Comparison of ENCODE assay signal across 19 cellular contexts in the genomic region with DNA sequence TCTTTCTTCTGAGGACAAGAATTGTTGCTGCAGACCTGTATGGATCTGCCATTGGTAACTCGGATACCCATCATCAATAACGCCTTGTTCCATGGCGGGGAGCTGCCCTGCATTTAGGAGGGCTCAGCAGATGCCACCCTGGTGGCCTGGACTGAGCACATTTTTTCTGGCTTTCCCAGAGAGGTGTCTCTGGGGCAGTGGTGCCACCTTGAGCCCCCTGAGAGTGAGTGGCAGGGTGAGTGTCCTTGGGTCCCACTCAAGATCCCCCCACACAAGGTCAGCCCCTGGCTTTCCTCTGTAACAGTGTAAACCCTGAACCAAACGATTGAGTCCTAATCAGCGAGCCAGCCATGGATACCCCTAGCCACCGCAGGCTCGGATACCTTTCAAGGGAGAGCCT.
A peak's percentile ranks its signal among the peaks of the same experiment; 100 is the strongest.
DNase-seq lines count a peak whose midpoint lies in the region; ATAC-seq and TF ChIP-seq lines count a peak whose summit lies in the region.
"Had no signal": no experiment of that assay in that cellular context is flagged by ENCODE, and none has a peak within 500 bp of the region (broad histone marks: within the 10 kb centered on the region; RNA-seq: fewer than 3 reads in every experiment).

No MANE protein-coding gene starts in this region.

- H3K4me3 ChIP-seq in dorsolateral prefrontal cortex: no peak overlapping the region
- H3K4me3 ChIP-seq: BLaER1, GM23248, HAP-1 had no signal

- peaks cover 67% of the 10 kb centered on the region in 2 experiments for H3K9me3 Mint-ChIP-seq in H9

- H2AFZ ChIP-seq in H9 (ENCODE audit: low read length): no peak overlapping the region
- H2AFZ ChIP-seq: GM23248 had no signal

- H3K56ac ChIP-seq in H9 (ENCODE audit: insufficient read length, low read depth, low read length): no peak overlapping the region

- no peak overlapping the region for H2BK15ac ChIP-seq in H9 (ENCODE audit: low read depth, low read length)

- no peak for TF ChIP-seq CTCF in H9 (conservative IDR thresholded peaks at IDR 0.05)
- no peak for TF ChIP-seq CTCF in dorsolateral prefrontal cortex (IDR thresholded peaks at IDR 0.05 in 54 of 56, conservative IDR thresholded peaks at IDR 0.05 in 2 of 56; ENCODE audit: low read depth in 1 of 56, partially characterized antibody in 56 of 56)

- no peak overlapping the region for H4K5ac ChIP-seq in H9 (ENCODE audit: insufficient read length, low read depth, low read length)

- H3K14ac ChIP-seq in H9 (ENCODE audit: insufficient read depth, low read length): no peak overlapping the region

- no peak overlapping the region for H3K4me2 ChIP-seq in H9 (ENCODE audit: insufficient read depth, insufficient read length, low read length)
- H3K4me2 ChIP-seq: BLaER1 had no signal

- H2AK5ac ChIP-seq in H9 (ENCODE audit: insufficient read length, low read length): no peak overlapping the region

- 0 out of 7 replicates have a peak overlapping the region, but pooled peaks of 1 of the 3 experiments have one; percentile 72 for H3K27ac Mint-ChIP-seq in H9
- H3K27ac Mint-ChIP-seq: B cell; CD4-positive, CD25-positive, alpha-beta regulatory T cell; CD8-positive, alpha-beta T cell had no signal

- H3K27ac ChIP-seq in H9 (ENCODE audit: insufficient read length, low read depth, low read length): no peak overlapping the region
- no peak overlapping the region for H3K27ac ChIP-seq in dorsolateral prefrontal cortex
- H3K27ac ChIP-seq: 22Rv1, BLaER1, C4-2B, GM23248 had no signal

- no peak overlapping the region for H3K23ac ChIP-seq in H9 (ENCODE audit: insufficient read length, low read depth, low read length)

- no peak overlapping the region for H2BK12ac ChIP-seq in H9 (ENCODE audit: insufficient read length, low read depth, low read length)

- H3K4me1 Mint-ChIP-seq in H9: peaks cover 21 to 37% of the 10 kb centered on the region in 2 experiments
- H3K4me1 Mint-ChIP-seq: B cell; CD4-positive, CD25-positive, alpha-beta regulatory T cell had no signal

- intact Hi-C loops in sciatic nerve (cut with DNase I) (no loop called here), dorsolateral prefrontal cortex (cut with DNase I) (no loop called here)

- peaks cover 41% of the 10 kb centered on the region for H3K27me3 Mint-ChIP-seq in H9 (ENCODE audit: low read depth)
- H3K27me3 Mint-ChIP-seq: B cell had no signal

- H4K91ac ChIP-seq in H9 (ENCODE audit: insufficient read length, low read depth, low read length): no peak overlapping the region

- H3T11ph ChIP-seq in H9 (ENCODE audit: low read length): no peak overlapping the region

- H3K36me3 Mint-ChIP-seq in H9 (ENCODE audit: insufficient read depth in 1 of 3, low read depth in 3 of 3): peaks cover 27 to 69% (median 50%) of the 10 kb centered on the region in 3 experiments
- H3K36me3 Mint-ChIP-seq: CD4-positive, CD25-positive, alpha-beta regulatory T cell; CD8-positive, alpha-beta T cell had no signal

- no peaks in the 10 kb centered on the region; the same call in 1 of the 2 replicates for H3K4me1 ChIP-seq in H9 (ENCODE audit: insufficient read depth, low read length)
- H3K4me1 ChIP-seq: BLaER1, Caco-2, HAP-1 had no signal

- DNase-seq in activated CD8-positive, alpha-beta memory T cell treated with anti-CD3 and anti-CD28 coated beads, Interleukin-2, amount 50 U/mL, for 48 hours: peak; percentile 20
- no peak for DNase-seq in activated CD8-positive, alpha-beta memory T cell treated with anti-CD3 and anti-CD28 coated beads for 24 hours
- peak; percentile 9 for DNase-seq in H9
- peak; percentile 7 for DNase-seq in islet precursor cell
- DNase-seq in sciatic nerve (ENCODE audit: low spot score): peak; percentile 21
- DNase-seq in dorsolateral prefrontal cortex: no peak
- no peak for DNase-seq in NCI-H748 treated with DMSO at 0.1 percent for 48 hours (lab: John Stamatoyannopoulos, UW)
- DNase-seq in hepatic stellate cell (ENCODE audit: low spot score): no peak
- DNase-seq: Caco-2; CD4-positive, CD25-positive, alpha-beta regulatory T cell; CD8-positive, alpha-beta T cell; DMS153; DND-41; GM23248 had no signal

- H3K18ac ChIP-seq in H9 (ENCODE audit: insufficient read length, low read depth, low read length): no peak overlapping the region

- H3K9ac ChIP-seq in H9 (ENCODE audit: extremely low read depth, insufficient read length, low read length): no peak overlapping the region
- H3K9ac ChIP-seq: BLaER1, GM23248 had no signal

- WGBS in H9 (ENCODE audit: extremely low coverage, insufficient read length, low lambda C conversion rate): no CpG with 5 or more reads among the region's 7 CpGs

- no peak overlapping the region for H2BK20ac ChIP-seq in H9 (ENCODE audit: low read depth, low read length, poor library complexity, severe bottlenecking)

- H3K27me3 ChIP-seq in H9 (ENCODE audit: insufficient read depth, low read length) (no peaks in the 10 kb centered on the region), dorsolateral prefrontal cortex (peaks cover 0 to 11% (median 0%) of the 10 kb centered on the region in 45 donors)
- H3K27me3 ChIP-seq: BLaER1 had no signal

- no peaks in the 10 kb centered on the region for H4K20me1 ChIP-seq in H9 (ENCODE audit: control insufficient read depth, insufficient read depth, insufficient read length)
- H4K20me1 ChIP-seq: BLaER1 had no signal

- H3K4ac ChIP-seq in H9 (ENCODE audit: low read depth, low read length): no peak overlapping the region

- peaks cover 13% of the 10 kb centered on the region for H3K9me3 ChIP-seq in H9 (ENCODE audit: control insufficient read depth, low read depth, low read length)
- H3K9me3 ChIP-seq: HAP-1 had no signal

- H2BK120ac ChIP-seq in H9 (ENCODE audit: low read depth, low read length, poor library complexity, severe bottlenecking): no peak overlapping the region

- ATAC-seq in sciatic nerve: no peak
- ATAC-seq: CD8-positive, alpha-beta T cell had no signal

- H4K8ac ChIP-seq in H9 (replicated peaks; ENCODE audit: insufficient read length, low read depth, low read length): no peak overlapping the region

- H3K23me2 ChIP-seq in H9 (ENCODE audit: insufficient read length, low read depth, low read length, poor library complexity, severe bottlenecking): no peaks in the 10 kb centered on the region

- no peaks in the 10 kb centered on the region for H3K79me2 ChIP-seq in H9 (ENCODE audit: insufficient read depth, low read length)

- no peaks in the 10 kb centered on the region for H3K79me1 ChIP-seq in H9 (ENCODE audit: insufficient read depth, low read depth, low read length, poor library complexity, severe bottlenecking)

- no peak overlapping the region for H3K4me3 Mint-ChIP-seq in H9
- H3K4me3 Mint-ChIP-seq: B cell; CD4-positive, CD25-positive, alpha-beta regulatory T cell; CD8-positive, alpha-beta T cell had no signal

- no peak overlapping the region for H2BK5ac ChIP-seq in H9 (ENCODE audit: insufficient read length, low read length)

Comparison
In these comparisons a context has a peak if more than half of its experiments do, and no peak if none do; other contexts are left out.
1. DNase-seq: peak in activated CD8-positive, alpha-beta memory T cell treated with anti-CD3 and anti-CD28 coated beads, Interleukin-2, amount 50 U/mL, for 48 hours (single experiment), H9 (single experiment), islet precursor cell (single experiment) and sciatic nerve (single experiment); none in activated CD8-positive, alpha-beta memory T cell treated with anti-CD3 and anti-CD28 coated beads for 24 hours (single experiment), dorsolateral prefrontal cortex (0 of 10), NCI-H748 treated with DMSO at 0.1 percent for 48 hours (single experiment) and hepatic stellate cell (single experiment).